Comparison of ENCODE assay signal across 8 cellular contexts in the genomic region with DNA sequence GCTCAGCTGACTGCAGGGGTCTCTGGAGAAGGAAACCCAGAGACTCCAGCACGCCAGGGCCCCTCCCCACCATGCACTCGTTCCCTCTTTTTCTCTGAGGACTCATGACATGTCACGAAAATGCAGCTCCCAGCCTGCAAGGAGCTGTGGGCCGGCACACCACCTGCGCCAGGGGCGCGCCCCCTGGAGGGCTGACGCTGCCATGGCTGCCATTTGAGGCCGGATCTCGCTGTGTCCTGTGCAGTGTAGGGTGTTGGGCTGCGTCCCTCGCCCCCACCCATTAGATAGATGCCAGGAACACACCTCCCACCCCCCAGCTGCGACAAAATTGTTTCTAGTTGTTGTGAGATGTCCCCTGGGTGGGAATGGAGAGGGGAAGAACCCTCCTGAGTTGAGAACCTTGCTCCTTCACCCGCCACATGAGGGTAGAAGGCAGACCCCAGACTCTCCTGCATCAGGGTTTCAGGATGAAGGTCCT. TPM values are rescaled to one million over a fixed set of nuclear protein-coding genes. Genes with fewer than 3 reads are reported as not detected.
DNase-seq lines count a peak whose midpoint lies in the region; ATAC-seq and TF ChIP-seq lines count a peak whose summit lies in the region.

No MANE protein-coding gene starts in this region.

- intact Hi-C loops in lower leg skin (cut with DNase I; ENCODE audit: low total_unique reads) = no loop called here

- TF ChIP-seq POLR2A in lower leg skin (IDR thresholded peaks at IDR 0.05) = no peak

- peak; percentile 94 for TF ChIP-seq CTCF in cardiac fibroblast (IDR thresholded peaks at IDR 0.05; ENCODE audit: low read depth, low read length)
- peak in 1 of 3 donors; percentile 50 for TF ChIP-seq CTCF in lower leg skin (IDR thresholded peaks at IDR 0.05)

- peak; percentile 60 for DNase-seq in ELR (ENCODE audit: low read depth)
- DNase-seq in KG1 (lab: John Stamatoyannopoulos, UW) = peak; percentile 36
- DNase-seq in activated CD4-positive, CD25-positive, alpha-beta regulatory T cell treated with anti-CD3 and anti-CD28 coated beads, Interleukin-2, amount 50 U/mL, for 72 hours = peak; percentile 82
- peak; percentile 53 to 64 for DNase-seq in cardiac fibroblast (ENCODE audit: low read depth in 2 of 2)
- peak; percentile 74 to 95 for DNase-seq in lower leg skin (ENCODE audit: low spot score in 2 of 2)
- DNase-seq in stimulated activated CD8-positive, alpha-beta memory T cell treated with anti-CD3 and anti-CD28 coated beads, Interleukin-15, amount 100 ng/mL, for 24 hours (ENCODE audit: low read depth) = peak; percentile 53
- DNase-seq in GOT3 (lab: John Stamatoyannopoulos, UW) = no peak

- WGBS in lower leg skin, 2 donors = 18 to 43% methylated on average over 6 to 14 of the region's 14 CpGs

- ATAC-seq in GM18868 (IDR thresholded peaks at IDR 0.05; ENCODE audit: unreplicated experiment) = no peak

- H3K4me3 ChIP-seq in cardiac fibroblast (replicated peaks in 1 of 2; ENCODE audit: low read depth in 2 of 2, low read length in 2 of 2) (no peak overlapping the region), lower leg skin (ENCODE audit: low read depth, poor library complexity, severe bottlenecking) (no peak overlapping the region)

RNA-seq across cellular contexts. Expression of a gene that starts 8.2 kb away (rescaled TPM):
- total RNA-seq in lower leg skin = 100 to 1,000 TPM in 3 of 4 donors, 10 to 100 TPM in 1; 97.9 to 169 (median 144) TPM

RNA-seq across cellular contexts. Expression of a gene that starts 10.3 kb away (rescaled TPM):
- 1 to 10 TPM; 1.7 to 4.1 (median 2.9) TPM for total RNA-seq in lower leg skin

RNA-seq across cellular contexts. Expression of a gene that starts 10.6 kb away (rescaled TPM):
- 10 to 100 TPM; 41.4 to 77.7 (median 59.7) TPM for total RNA-seq in lower leg skin

RNA-seq across cellular contexts. Expression of a gene that starts 30.4 kb away (rescaled TPM):
- 1 to 10 TPM in 1 of 4 donors, under 1 TPM in 3; 0.42 to 1.6 (median 0.62) TPM for total RNA-seq in lower leg skin

RNA-seq across cellular contexts. Expression of a gene that starts 37.5 kb away (rescaled TPM):
- total RNA-seq in lower leg skin = 1 to 10 TPM; 1.8 to 6.7 (median 3.9) TPM
